In the genomic region with DNA sequence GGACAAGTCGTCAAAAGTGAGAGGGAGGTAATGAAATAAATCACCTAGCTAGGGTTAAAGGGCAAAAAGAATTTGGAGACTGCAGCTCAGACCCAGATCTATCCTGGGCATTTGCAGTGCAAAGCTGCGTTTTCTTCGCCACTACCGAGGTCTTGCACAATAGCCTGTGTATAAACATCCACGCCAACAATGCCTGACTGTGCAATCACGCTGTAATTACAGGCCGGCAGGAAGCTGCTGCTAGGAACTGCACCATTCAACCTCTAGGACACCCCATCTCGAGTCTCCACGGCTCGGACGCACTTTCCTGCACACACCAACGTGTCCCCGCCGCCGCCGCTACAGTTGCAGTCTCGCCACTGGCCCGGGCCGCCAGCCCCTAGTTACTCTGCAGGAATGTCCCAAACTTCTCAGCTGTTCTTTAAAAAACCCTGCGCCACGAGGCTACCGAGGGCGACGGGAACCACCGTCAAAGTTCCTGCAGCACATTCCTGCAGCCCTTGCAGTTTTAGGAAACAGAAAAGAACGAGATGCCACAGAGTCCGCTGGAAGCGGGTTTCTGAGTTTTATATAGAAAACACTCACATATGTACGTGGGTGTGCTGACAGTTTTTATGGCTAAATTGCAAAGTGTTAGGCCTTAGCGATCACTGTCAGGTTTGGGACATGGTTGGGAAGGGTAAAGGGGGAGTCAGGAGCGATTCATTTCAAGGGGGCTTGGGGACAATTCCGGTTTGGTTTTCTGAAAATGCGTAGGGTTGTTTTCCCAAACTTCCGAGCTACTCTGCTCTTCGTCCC, we compare ENCODE assay signal across 8 cellular contexts.
DNase-seq lines count a peak whose midpoint lies in the region; ATAC-seq and TF ChIP-seq lines count a peak whose summit lies in the region.

No MANE protein-coding gene starts in this region.

- no peaks in the 10 kb centered on the region for H3K36me3 ChIP-seq in adrenal gland (replicated peaks in 1 of 2)
- peaks cover 0 to 4% (median 0%) of the 10 kb centered on the region in 9 donors for H3K36me3 ChIP-seq in heart right ventricle

- H3K9me3 ChIP-seq in adrenal gland (replicated peaks in 1 of 3), result no peaks in the 10 kb centered on the region
- no peaks in the 10 kb centered on the region for H3K9me3 ChIP-seq in heart right ventricle

- WGBS in adrenal gland, 4 donors, result 1 to 14% (median 1%) methylated on average over 29 to 35 of the region's 35 CpGs
- 0 to 1% methylated on average over 35 of the region's 35 CpGs for WGBS in heart right ventricle, 2 donors

- H3K27me3 ChIP-seq in adrenal gland (no peaks in the 10 kb centered on the region), heart right ventricle (no peaks in the 10 kb centered on the region)

- H3K4me3 ChIP-seq in adrenal gland (peak overlapping the region in 3 of 4 donors; percentile 4 to 89 (median 71)), heart right ventricle (peak overlapping the region; percentile 48 to 98 (median 76))

- intact Hi-C loops in adrenal gland (cut with DNase I) (no loop called here), heart right ventricle (cut with DNase I) (loop anchor here in 9 of 10 donors (1.0 to 10.0 kb wide), 8 partner anchors 25 to 61 kb away; a partner anchor contains a TSS)

- H3K27ac ChIP-seq in adrenal gland, result peak overlapping the region; percentile 92 to 99 (median 97)
- peak overlapping the region; percentile 97 to 100 (median 98) for H3K27ac ChIP-seq in heart right ventricle

- H3K4me1 ChIP-seq in adrenal gland (replicated peaks in 1 of 2) (peaks cover 39 to 73% of the 10 kb centered on the region in 2 donors), heart right ventricle (peaks cover 43 to 88% (median 77%) of the 10 kb centered on the region in 9 donors)

- peak; percentile 67 to 78 (median 74) for ATAC-seq in heart right ventricle
- ATAC-seq in GM21528 (IDR thresholded peaks at IDR 0.05; ENCODE audit: low FRiP score, unreplicated experiment), result no peak

- peak; percentile 75 to 90 for TF ChIP-seq POLR2A in adrenal gland (IDR thresholded peaks at IDR 0.05)

- DNase-seq in GM04504 (ENCODE audit: low read depth) (peak; percentile 87), HT-29 (ENCODE audit: low spot score) (peak; percentile 82), SKM-1 treated with dmso at 0.1 percent for 144 hours (lab: John Stamatoyannopoulos, UW; ENCODE audit: unreplicated experiment) (peak; percentile 61), adrenal gland (peak; percentile 72 to 93 (median 87)), heart right ventricle (peak; percentile 65 to 73), pons (ENCODE audit: low spot score) (peak; percentile 83), NCI-H1105 treated with DMSO at 0.1 percent for 48 hours (lab: John Stamatoyannopoulos, UW) (no peak)

- peak in 5 of 6 experiments; percentile 27 to 68 (median 57) for TF ChIP-seq CTCF in adrenal gland (IDR thresholded peaks at IDR 0.05)
- TF ChIP-seq CTCF in heart right ventricle (IDR thresholded peaks at IDR 0.05), result peak in 4 of 9 donors; percentile 13 to 38 (median 26)

Comparison
In these comparisons a context has a peak if more than half of its experiments do, and no peak if none do; other contexts are left out.
1. intact Hi-C loops: an anchor here in heart right ventricle (1.0 to 10.0 kb wide); none called in adrenal gland.